In the genomic region with DNA sequence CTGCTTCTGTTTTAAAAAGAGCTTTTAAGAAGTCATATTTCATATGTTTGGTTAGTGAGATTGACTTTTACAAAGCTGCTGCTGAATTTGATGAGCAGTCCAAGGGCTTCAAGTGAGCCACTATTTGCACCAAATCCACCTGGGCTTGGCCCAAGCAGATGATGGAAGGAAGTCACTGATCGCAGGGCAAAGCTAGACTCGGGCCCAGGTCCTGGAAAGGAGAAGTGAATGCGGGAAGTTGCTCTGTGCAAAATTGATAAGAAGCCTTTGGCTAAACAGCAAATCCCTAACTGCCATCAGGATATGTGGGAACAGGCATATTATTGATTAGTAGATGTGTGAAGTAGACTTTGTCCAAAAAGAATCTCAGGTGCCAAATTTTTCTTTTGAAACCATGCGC, we compare ENCODE assay signal across 16 cellular contexts.
"Had no signal": no experiment of that assay in that cellular context is flagged by ENCODE, and none has a peak within 500 bp of the region (broad histone marks: within the 10 kb centered on the region; RNA-seq: fewer than 3 reads in every experiment).

No MANE protein-coding gene starts in this region.

- ATAC-seq: stimulated activated naive CD8-positive, alpha-beta T cell treated with anti-CD3 and anti-CD28 coated beads, Interleukin-15, Interleukin-2, amounts not matched to agents 100 U/mL and 50 U/mL, for 24 hours had no signal

- DNase-seq: activated CD4-positive, alpha-beta T cell treated with anti-CD3 and anti-CD28 coated beads, Interleukin-2, amount 50 U/mL, for 4 hours; activated CD4-positive, CD25-positive, alpha-beta regulatory T cell treated with anti-CD3 and anti-CD28 coated beads, Interleukin-2, amount 50 U/mL, for 72 hours; activated naive CD4-positive, alpha-beta T cell; activated naive CD8-positive, alpha-beta T cell treated with anti-CD3 and anti-CD28 coated beads, Interleukin-2, amount 10 ng/mL, durations not matched to agents 7 days and 5 days; activated T-cell treated with anti-CD3 and anti-CD28 coated beads for 4 hours; foreskin fibroblast; head of caudate nucleus; immature natural killer cell; nephron progenitor cell; stimulated activated CD4-positive, alpha-beta T cell treated with anti-CD3 and anti-CD28 coated beads, Interleukin-4, amount 100 ng/mL, for 4 hours; stimulated activated naive CD8-positive, alpha-beta T cell treated with anti-CD3 and anti-CD28 coated beads, Interleukin-15, Interleukin-2, amounts not matched to agents 100 U/mL and 50 U/mL, for 24 hours; T-helper 2 cell; transverse colon had no signal

- H3K27ac ChIP-seq: coronary artery, right atrium auricular region, transverse colon had no signal

- H3K4me1 ChIP-seq: right atrium auricular region had no signal

- H3K27me3 ChIP-seq: right atrium auricular region, transverse colon had no signal

- H3K4me3 ChIP-seq: coronary artery, lung, right atrium auricular region, transverse colon had no signal

- H3K36me3 ChIP-seq: right atrium auricular region, transverse colon had no signal
